16 cellular contexts compared by ENCODE assay signal in the genomic region with DNA sequence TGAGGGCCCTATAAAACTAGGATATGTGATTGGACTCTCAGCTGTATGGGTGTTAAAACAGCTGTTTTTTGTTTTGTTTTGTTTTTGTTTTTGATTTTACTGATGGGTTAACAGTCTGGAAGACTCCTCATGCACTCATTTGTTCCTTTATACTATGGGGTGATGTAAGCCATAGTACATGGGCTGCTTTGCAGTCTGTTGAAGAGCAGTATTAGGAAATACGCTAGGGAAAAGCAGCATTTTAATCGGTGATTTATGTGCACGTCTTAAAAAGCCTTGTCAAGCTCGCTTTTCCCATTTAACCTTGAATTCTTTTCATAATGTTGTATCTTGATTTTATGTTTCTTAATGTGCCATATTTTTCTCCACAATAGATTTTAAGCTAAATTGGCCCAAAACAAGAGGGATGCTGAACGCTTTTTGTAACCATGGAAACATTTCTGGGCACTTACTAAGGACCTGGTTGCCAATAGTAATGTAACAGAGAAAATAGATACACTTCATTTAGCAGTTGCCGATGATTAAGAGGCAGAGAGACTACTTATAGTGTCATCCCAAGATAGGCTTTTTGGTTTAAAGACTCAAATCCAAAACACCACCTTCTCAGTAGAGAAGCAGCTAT.
DNase-seq lines count a peak whose midpoint lies in the region; ATAC-seq and TF ChIP-seq lines count a peak whose summit lies in the region.
"Had no signal": no experiment of that assay in that cellular context is flagged by ENCODE, and none has a peak within 500 bp of the region (broad histone marks: within the 10 kb centered on the region; RNA-seq: fewer than 3 reads in every experiment).

No MANE protein-coding gene starts in this region.

- H3K36me3 ChIP-seq in GM23248 (ENCODE audit: low read depth) (no peaks in the 10 kb centered on the region), left ventricle myocardium inferior (no peaks in the 10 kb centered on the region)

- H3K9ac ChIP-seq in GM23248 = no peak overlapping the region

- H3K9me2 ChIP-seq in GM23248 (ENCODE audit: insufficient read depth) = no peaks in the 10 kb centered on the region

- no peaks in the 10 kb centered on the region for H3K9me3 ChIP-seq in GM23248 (ENCODE audit: low read depth)
- H3K9me3 ChIP-seq in left ventricle myocardium inferior (replicated peaks) = no peaks in the 10 kb centered on the region

- H3K9me3 Mint-ChIP-seq in brain = peaks cover 0 to 18% (median 11%) of the 10 kb centered on the region in 5 experiments

- H3K4me3 ChIP-seq in AG10803 (ENCODE audit: low read length) (no peak overlapping the region), GM23248 (no peak overlapping the region), fibroblast of villous mesenchyme (ENCODE audit: low read depth, low read length) (no peak overlapping the region), left ventricle myocardium inferior (no peak overlapping the region)
- H3K4me3 ChIP-seq: PC-9 had no signal

- H3K27me3 ChIP-seq in GM23248 (replicated peaks; ENCODE audit: insufficient read depth) (no peaks in the 10 kb centered on the region), left ventricle myocardium inferior (ENCODE audit: low read depth) (peaks cover 9% of the 10 kb centered on the region)

- intact Hi-C loops in left ventricle myocardium inferior (cut with micrococcal nuclease) = no loop called here

- ATAC-seq in HG02852 (IDR thresholded peaks at IDR 0.05; ENCODE audit: unreplicated experiment) = no peak
- ATAC-seq in HG03571 (IDR thresholded peaks at IDR 0.05; ENCODE audit: unreplicated experiment) = no peak

- H3K4me1 Mint-ChIP-seq in brain = peaks cover 29% of the 10 kb centered on the region

- TF ChIP-seq CTCF in AG10803 (conservative IDR thresholded peaks at IDR 0.05; ENCODE audit: low read length) (no peak), brain (conservative IDR thresholded peaks at IDR 0.05) (no peak), fibroblast of villous mesenchyme (IDR thresholded peaks at IDR 0.05; ENCODE audit: insufficient read depth, low read depth, low read length) (no peak), left ventricle myocardium inferior (IDR thresholded peaks at IDR 0.05; ENCODE audit: borderline replicate concordance) (no peak)

- H3K36me3 Mint-ChIP-seq in brain = peaks cover 4% of the 10 kb centered on the region

- H3K4me1 ChIP-seq in GM23248 (ENCODE audit: insufficient read depth) = peaks cover 3% of the 10 kb centered on the region; the same call in 1 of the 2 replicates
- no peaks in the 10 kb centered on the region for H3K4me1 ChIP-seq in left ventricle myocardium inferior

- no peaks in the 10 kb centered on the region for H4K20me1 ChIP-seq in GM23248 (ENCODE audit: insufficient read depth)

- peak overlapping the region in 4 of 5 experiments; percentile 5 to 95 (median 92) for H3K27ac Mint-ChIP-seq in brain

- H3K4me2 ChIP-seq in GM23248 (ENCODE audit: unreplicated experiment) = no peak overlapping the region
- H3K4me2 ChIP-seq: PC-9 had no signal

- H3K4me3 Mint-ChIP-seq in brain = peak overlapping the region in 3 of 5 experiments; percentile 27 to 72 (median 62)

- in situ Hi-C loops in GM23248 (cut with MboI) = no loop called here

- H3K27ac ChIP-seq in GM23248 = no peak overlapping the region
- H3K27ac ChIP-seq in left ventricle myocardium inferior (replicated peaks) = no peak overlapping the region
- H3K27ac ChIP-seq: PC-9 had no signal

- no peak overlapping the region for H2AFZ ChIP-seq in GM23248
- H2AFZ ChIP-seq: PC-9 had no signal

- H3F3A ChIP-seq in GM23248 (ENCODE audit: insufficient read depth) = no peaks in the 10 kb centered on the region; the same call in 1 of the 2 replicates

- H3K79me2 ChIP-seq in GM23248 (ENCODE audit: insufficient read depth) = no peaks in the 10 kb centered on the region

- WGBS in GM23248 (ENCODE audit: low coverage in 1 of 2, low lambda C conversion rate in 2 of 2, missing lambda C conversion rate in 2 of 2), 2 experiments = 6 to 10% methylated on average over 6 of the region's 6 CpGs

- DNase-seq in AG10803 (ENCODE audit: low read depth) (peak; percentile 58), GM23248 (peak; percentile 49), fibroblast of villous mesenchyme (ENCODE audit: low read depth) (peak; percentile 78), left ventricle myocardium inferior (no peak), amniotic stem cell (lab: John Stamatoyannopoulos, UW) (no peak)
- DNase-seq: COR-L47, DMS153, EL, IMR-90, Karpas-422, NCI-H774, PC-9, SW 1271 had no signal

- peaks cover 5% of the 10 kb centered on the region for H3K27me3 Mint-ChIP-seq in brain

Comparison
In these comparisons a context has a peak if more than half of its experiments do, and no peak if none do; other contexts are left out.
1. DNase-seq: peak in AG10803 (single experiment), GM23248 (single experiment) and fibroblast of villous mesenchyme (single experiment); none in left ventricle myocardium inferior (single experiment) and amniotic stem cell (single experiment).